In the genomic region with DNA sequence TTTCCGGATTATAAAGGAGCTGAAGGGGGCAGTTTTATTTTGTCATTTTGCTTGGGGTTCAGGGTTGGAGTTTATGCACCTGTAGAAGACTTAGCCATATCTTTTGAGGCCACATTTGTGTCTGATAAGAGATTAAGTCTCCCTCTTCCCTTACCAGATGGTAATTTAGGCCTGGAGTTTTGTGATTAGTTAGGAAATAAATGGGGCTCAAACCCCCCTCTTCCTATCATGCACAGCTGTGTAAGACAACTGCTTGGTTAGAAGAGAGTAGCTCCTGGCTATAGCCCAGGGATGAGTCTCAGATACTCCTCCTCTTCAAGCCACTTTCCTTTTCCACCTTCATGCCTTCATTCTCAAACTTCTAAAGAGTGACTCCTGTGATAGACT, we compare ENCODE assay signal across 1 cellular context.
TF ChIP-seq lines count a peak whose summit lies in the region.

No MANE protein-coding gene starts in this region.

TF ChIP-seq in IMR-90, 13 proteins besides CTCF, POLR2A, EP300 and RAD21 (continued from another document):
- TF ChIP-seq SMC3 (IDR thresholded peaks at IDR 0.05; ENCODE audit: low read depth, low read length) (no peak), BHLHE40 (IDR thresholded peaks at IDR 0.05; ENCODE audit: low read depth, low read length) (no peak), RFX5 (IDR thresholded peaks at IDR 0.05; ENCODE audit: low read depth, low read length) (no peak), RCOR1 (IDR thresholded peaks at IDR 0.05; ENCODE audit: insufficient replicate concordance, low read length) (no peak)
